Comparison of ENCODE assay signal across 11 cellular contexts in the genomic region with DNA sequence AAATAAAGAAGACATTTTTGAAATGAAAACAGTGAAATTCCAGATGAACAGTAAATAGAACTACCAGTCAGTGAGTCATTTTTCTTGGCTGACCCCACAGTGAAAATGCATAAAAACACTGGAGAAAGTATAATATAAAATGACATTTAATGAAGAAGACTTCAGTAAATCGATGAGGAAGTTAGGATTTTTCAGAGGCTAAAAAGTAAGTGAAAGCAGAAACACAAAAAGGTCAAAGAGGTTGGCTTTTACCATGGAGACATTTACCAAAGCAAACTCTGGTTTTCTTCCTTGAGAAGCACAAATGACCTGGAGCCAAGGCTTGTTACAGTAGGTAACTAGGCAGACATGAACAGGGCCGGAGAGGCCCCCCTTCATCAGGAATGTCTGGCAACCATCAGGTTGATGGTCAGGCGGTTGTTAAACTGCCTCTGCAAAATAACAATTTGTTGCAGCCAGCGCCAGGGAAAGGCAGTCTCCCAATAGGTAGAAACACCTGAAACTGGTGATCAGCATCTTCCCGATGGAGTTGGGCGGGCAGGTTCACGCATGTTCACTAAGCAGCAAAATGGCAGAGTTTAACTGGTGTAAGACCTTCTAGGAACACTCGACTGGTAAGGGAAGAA. TPM values are rescaled to one million over a fixed set of nuclear protein-coding genes. Genes with fewer than 3 reads are reported as not detected.
DNase-seq lines count a peak whose midpoint lies in the region; ATAC-seq and TF ChIP-seq lines count a peak whose summit lies in the region.
"Had no signal": no experiment of that assay in that cellular context is flagged by ENCODE, and none has a peak within 500 bp of the region (broad histone marks: within the 10 kb centered on the region; RNA-seq: fewer than 3 reads in every experiment).

No MANE protein-coding gene starts in this region.

- CTCF ChIA-PET in PC-9 (lab: Charles Lee) = no interaction called here

- H3K4me1 ChIP-seq in PC-9 (replicated peaks; ENCODE audit: insufficient read depth) (peaks cover 45% of the 10 kb centered on the region), esophagus muscularis mucosa (peaks cover 4 to 12% (median 7%) of the 10 kb centered on the region in 4 donors)

- TF ChIP-seq POLR2A in esophagus muscularis mucosa (IDR thresholded peaks at IDR 0.05; ENCODE audit: low read depth) = no peak
- no peak for TF ChIP-seq POLR2A in lower leg skin (IDR thresholded peaks at IDR 0.05)

- H3K4me3 ChIP-seq in PC-9 = no peak overlapping the region
- no peak overlapping the region for H3K4me3 ChIP-seq in esophagus muscularis mucosa
- no peak overlapping the region for H3K4me3 ChIP-seq in lower leg skin (ENCODE audit: low read depth, poor library complexity, severe bottlenecking)

- no peaks in the 10 kb centered on the region for H3K27me3 ChIP-seq in PC-9 (ENCODE audit: insufficient read depth, low read depth)
- H3K27me3 ChIP-seq in esophagus muscularis mucosa = no peaks in the 10 kb centered on the region

- BruUV-seq in PC-9 (replicated peaks; lab: Mats Ljungman, UMichigan) = no TSS peak

- H4K20me1 ChIP-seq in PC-9 (ENCODE audit: insufficient read depth) = no peaks in the 10 kb centered on the region

- no peak for TF ChIP-seq EP300 in esophagus muscularis mucosa (IDR thresholded peaks at IDR 0.05)

- H3K9me2 ChIP-seq in PC-9 (ENCODE audit: insufficient read depth) = no peaks in the 10 kb centered on the region; the same call in 1 of the 2 replicates

- ATAC-seq in HG02870 (IDR thresholded peaks at IDR 0.05; ENCODE audit: unreplicated experiment) = no peak
- ATAC-seq in HG03039 (IDR thresholded peaks at IDR 0.05; ENCODE audit: unreplicated experiment) = no peak

- no peak for TF ChIP-seq CTCF in PC-9 (conservative IDR thresholded peaks at IDR 0.05)
- no peak for TF ChIP-seq CTCF in esophagus muscularis mucosa (IDR thresholded peaks at IDR 0.05)
- no peak for TF ChIP-seq CTCF in lower leg skin (IDR thresholded peaks at IDR 0.05)

- H3K27ac ChIP-seq in PC-9 (peak overlapping the region; percentile 30), esophagus muscularis mucosa (replicated peaks in 1 of 4) (no peak overlapping the region)

- H3K79me2 ChIP-seq in PC-9 (ENCODE audit: low read depth) = no peaks in the 10 kb centered on the region

- WGBS in esophagus muscularis mucosa = 71% methylated on average over 6 of the region's 8 CpGs
- 70 to 74% methylated on average over 8 of the region's 8 CpGs for WGBS in lower leg skin, 2 donors

- peaks cover 5% of the 10 kb centered on the region; the same call in 1 of the 2 replicates for H3K9me3 ChIP-seq in PC-9 (ENCODE audit: insufficient read depth, low read depth)
- H3K9me3 ChIP-seq in esophagus muscularis mucosa = no peaks in the 10 kb centered on the region

- H2AFZ ChIP-seq in PC-9 = peak overlapping the region; percentile 63

- intact Hi-C loops in PC-9 (cut with micrococcal nuclease; ENCODE audit: unreplicated experiment) (no loop called here), esophagus muscularis mucosa (cut with DNase I) (no loop called here), lower leg skin (cut with DNase I; ENCODE audit: low total_unique reads) (no loop called here)

- DNase-seq in ELF-1 (ENCODE audit: low read depth, low spot score) (peak; percentile 62), PC-9 (no peak), esophagus muscularis mucosa (ENCODE audit: extremely low spot score) (peak; percentile 90), pulmonary artery endothelial cell (ENCODE audit: low read depth, low spot score) (peak; percentile 19), lower leg skin (ENCODE audit: low spot score in 2 of 2) (no peak), DMS153 treated with DMSO at 0.1 percent for 48 hours (lab: John Stamatoyannopoulos, UW; ENCODE audit: unreplicated experiment) (no peak)
- DNase-seq: GDM1; NCI-H446 treated with DMSO at 0.1 percent for 48 hours; stimulated activated CD4-positive, alpha-beta T cell treated with anti-CD3 and anti-CD28 coated beads, Interleukin-15, amount 100 ng/mL, for 24 hours had no signal

- POLR2A ChIA-PET in PC-9 (lab: Charles Lee; ENCODE audit: unreplicated experiment) = no interaction called here

- H3F3A ChIP-seq in PC-9 (ENCODE audit: insufficient read depth, low read depth) = peaks cover 17% of the 10 kb centered on the region

- peak overlapping the region; percentile 42 for H3K4me2 ChIP-seq in PC-9

- H3K36me3 ChIP-seq in PC-9 (ENCODE audit: low read depth) = no peaks in the 10 kb centered on the region
- H3K36me3 ChIP-seq in esophagus muscularis mucosa = no peaks in the 10 kb centered on the region

RNA-seq across cellular contexts. Expression of gene TMEM123, which starts 16.7 kb away (rescaled TPM):
- total RNA-seq in PC-9 (2021) (94.0 and 201 TPM in 2 replicates), esophagus muscularis mucosa (100 to 1,000 TPM in 1 of 4 donors, 10 to 100 TPM in 3; 82.7 to 116 (median 88.8) TPM), pulmonary artery endothelial cell (178 and 234 TPM in 2 replicates), lower leg skin (100 to 1,000 TPM; 158 to 250 (median 206) TPM)

Comparison
In these comparisons a context has a peak if more than half of its experiments do, and no peak if none do; other contexts are left out.
1. DNase-seq: peak in ELF-1 (single experiment), esophagus muscularis mucosa (single experiment) and pulmonary artery endothelial cell (single experiment); none in PC-9 (0 of 2), lower leg skin (0 of 2) and DMS153 treated with DMSO at 0.1 percent for 48 hours (single experiment).